Comparison of ENCODE assay signal across 18 cellular contexts in genomic region chr3:32412887-32413286, GRCh38. TPM values are rescaled to one million over a fixed set of nuclear protein-coding genes. Genes with fewer than 3 reads are reported as not detected.
DNase-seq lines count a peak whose midpoint lies in the region; ATAC-seq and TF ChIP-seq lines count a peak whose summit lies in the region.
"Had no signal": no experiment of that assay in that cellular context is flagged by ENCODE, and none has a peak within 500 bp of the region (broad histone marks: within the 10 kb centered on the region; RNA-seq: fewer than 3 reads in every experiment).

No MANE protein-coding gene starts in this region.

- no peak overlapping the region for H3K4me3 Mint-ChIP-seq in naive thymus-derived CD4-positive, alpha-beta T cell
- no peak overlapping the region for H3K4me3 Mint-ChIP-seq in immature natural killer cell
- H3K4me3 Mint-ChIP-seq: GM23338 had no signal

- H4K20me1 ChIP-seq in OCI-LY1 (ENCODE audit: insufficient read depth, low read length), result no peaks in the 10 kb centered on the region

- no peaks in the 10 kb centered on the region for H3K9me3 ChIP-seq in OCI-LY1 (ENCODE audit: low read length)
- no peaks in the 10 kb centered on the region for H3K9me3 ChIP-seq in naive thymus-derived CD4-positive, alpha-beta T cell (ENCODE audit: control insufficient read depth in 2 of 3, low read length in 3 of 3)
- H3K9me3 ChIP-seq: A549, BE2C, colonic mucosa had no signal

- no peak overlapping the region for H3K9ac ChIP-seq in OCI-LY1 (ENCODE audit: low read length)

- peaks cover 0 to 4% (median 0%) of the 10 kb centered on the region in 11 donors for H3K9me3 Mint-ChIP-seq in naive thymus-derived CD4-positive, alpha-beta T cell
- no peaks in the 10 kb centered on the region for H3K9me3 Mint-ChIP-seq in immature natural killer cell
- H3K9me3 Mint-ChIP-seq: GM23338 had no signal

- H3K4me1 Mint-ChIP-seq in naive thymus-derived CD4-positive, alpha-beta T cell, result peaks cover 48 to 95% (median 87%) of the 10 kb centered on the region in 7 donors
- peaks cover 40 to 47% of the 10 kb centered on the region in 2 donors for H3K4me1 Mint-ChIP-seq in immature natural killer cell

- H3K27me3 ChIP-seq in OCI-LY1 (ENCODE audit: insufficient read depth, low read length), result no peaks in the 10 kb centered on the region
- no peaks in the 10 kb centered on the region for H3K27me3 ChIP-seq in naive thymus-derived CD4-positive, alpha-beta T cell (ENCODE audit: control insufficient read depth in 2 of 2, insufficient read depth in 2 of 2, low read length in 2 of 2)
- H3K27me3 ChIP-seq: BE2C, colonic mucosa had no signal

- POLR2A ChIA-PET in naive thymus-derived CD4-positive, alpha-beta T cell (lab: Charles Lee), result interaction anchor here (0.6 to 22.8 kb wide), 9 partner anchors 10 to 55 kb away, joined by 3 to 304 read pairs (median 3); no protein-coding TSS in a partner anchor

- H3K9me2 ChIP-seq in OCI-LY1 (ENCODE audit: low read depth, low read length), result no peaks in the 10 kb centered on the region

- no peak for TF ChIP-seq CTCF in OCI-LY1 (IDR thresholded peaks at IDR 0.05; ENCODE audit: low read length)

- H3K4me3 ChIP-seq in OCI-LY1 (ENCODE audit: low read depth, low read length, poor library complexity, severe bottlenecking), result no peak overlapping the region
- no peak overlapping the region for H3K4me3 ChIP-seq in naive thymus-derived CD4-positive, alpha-beta T cell (ENCODE audit: low read length)
- H3K4me3 ChIP-seq: A549, colonic mucosa, GM23338 had no signal

- H2AFZ ChIP-seq in OCI-LY1 (ENCODE audit: low read length), result no peak overlapping the region
- H2AFZ ChIP-seq: GM23338 had no signal

- H3K27ac Mint-ChIP-seq in naive thymus-derived CD4-positive, alpha-beta T cell, result peak overlapping the region in 8 of 9 donors; percentile 93 to 99 (median 98)
- no peak overlapping the region for H3K27ac Mint-ChIP-seq in immature natural killer cell
- H3K27ac Mint-ChIP-seq: GM23338 had no signal

- peaks cover 7% of the 10 kb centered on the region; the same call in 1 of the 2 replicates for H3K79me2 ChIP-seq in OCI-LY1 (ENCODE audit: insufficient read depth, low read length)

- intact Hi-C loops in naive thymus-derived CD4-positive, alpha-beta T cell (cut with micrococcal nuclease), result loop anchor here in 1 of 2 donors (5.0 kb wide), 1 partner anchor 36 kb away; no protein-coding TSS in a partner anchor

- H3K36me3 Mint-ChIP-seq in naive thymus-derived CD4-positive, alpha-beta T cell, result peaks cover 0 to 26% (median 17%) of the 10 kb centered on the region in 5 donors
- peaks cover 0 to 4% (median 0%) of the 10 kb centered on the region in 3 donors for H3K36me3 Mint-ChIP-seq in immature natural killer cell

- H3K4me2 ChIP-seq in OCI-LY1 (ENCODE audit: low read length), result peak overlapping the region; percentile 2; the same call in 1 of the 2 replicates
- H3K4me2 ChIP-seq: A549, GM23338 had no signal

- peak; percentile 22 for DNase-seq in NCI-H82 (lab: John Stamatoyannopoulos, UW)
- DNase-seq in NCI-H82 treated with DMSO at 0.1 percent for 48 hours (lab: John Stamatoyannopoulos, UW; ENCODE audit: unreplicated experiment), result no peak
- peak; percentile 50 for DNase-seq in NAMALWA (ENCODE audit: low spot score)
- no peak for DNase-seq in naive thymus-derived CD4-positive, alpha-beta T cell
- DNase-seq in immature natural killer cell, result no peak
- DNase-seq: activated CD4-positive, alpha-beta T cell treated with anti-CD3 and anti-CD28 coated beads for 48 hours; BE2C; colonic mucosa; GF-D8; KBM-7; mesenchymal stem cell; stimulated activated CD4-positive, alpha-beta T cell treated with anti-CD3 and anti-CD28 coated beads, Interleukin-12 subunit alpha, Interleukin-12 subunit beta, amount 100 ng/mL, for 4 hours; stimulated activated CD8-positive, alpha-beta memory T cell treated with anti-CD3 and anti-CD28 coated beads, Interleukin-4, amount 100 ng/mL, for 48 hours had no signal

- CTCF ChIA-PET in naive thymus-derived CD4-positive, alpha-beta T cell (lab: Charles Lee), result interaction anchor here (0.7 to 3.6 kb wide), 7 partner anchors 8 to 98 kb away, joined by 3 to 23 read pairs (median 8); no protein-coding TSS in a partner anchor

- H3K36me3 ChIP-seq in OCI-LY1 (ENCODE audit: insufficient read depth, low read length), result no peaks in the 10 kb centered on the region
- no peaks in the 10 kb centered on the region for H3K36me3 ChIP-seq in naive thymus-derived CD4-positive, alpha-beta T cell (ENCODE audit: control insufficient read depth in 2 of 3, insufficient read depth in 3 of 3, low read length in 3 of 3)
- H3K36me3 ChIP-seq: BE2C, colonic mucosa had no signal

- no peaks in the 10 kb centered on the region for H3F3A ChIP-seq in OCI-LY1 (ENCODE audit: insufficient read depth, low read length)

- ATAC-seq in naive thymus-derived CD4-positive, alpha-beta T cell, result no peak
- no peak for ATAC-seq in GM19324 (IDR thresholded peaks at IDR 0.05; ENCODE audit: low FRiP score, unreplicated experiment)
- no peak for ATAC-seq in HG02870 (IDR thresholded peaks at IDR 0.05; ENCODE audit: unreplicated experiment)
- ATAC-seq: A549 had no signal

- H3K27ac ChIP-seq in OCI-LY1 (ENCODE audit: low read depth, low read length, poor library complexity, severe bottlenecking), result no peak overlapping the region
- no peak overlapping the region for H3K27ac ChIP-seq in naive thymus-derived CD4-positive, alpha-beta T cell (ENCODE audit: low read depth, low read length)
- H3K27ac ChIP-seq: A549, colonic mucosa had no signal

- H3K27me3 Mint-ChIP-seq in naive thymus-derived CD4-positive, alpha-beta T cell, result no peaks in the 10 kb centered on the region
- H3K27me3 Mint-ChIP-seq in immature natural killer cell (ENCODE audit: low read depth in 3 of 3), result no peaks in the 10 kb centered on the region

- H3K4me1 ChIP-seq in OCI-LY1 (ENCODE audit: insufficient read depth, low read length, severe bottlenecking), result peaks cover 46% of the 10 kb centered on the region
- H3K4me1 ChIP-seq in naive thymus-derived CD4-positive, alpha-beta T cell (ENCODE audit: control insufficient read depth in 2 of 2, insufficient read depth in 2 of 2, low read length in 2 of 2), result peaks cover 17 to 51% of the 10 kb centered on the region in 2 donors
- H3K4me1 ChIP-seq: A549, BE2C, colonic mucosa had no signal

RNA-seq across cellular contexts. Expression of gene CMTM7, which starts 21.2 kb away (rescaled TPM):
- total RNA-seq in naive thymus-derived CD4-positive, alpha-beta T cell, result 10 to 100 TPM; 38.6 to 60.1 (median 49.5) TPM
- 100 to 1,000 TPM in 1 of 2 donors, 10 to 100 TPM in 1; 87.7 to 157 TPM for polyA plus RNA-seq in naive thymus-derived CD4-positive, alpha-beta T cell
- 10 to 100 TPM; 16.8 to 29.8 (median 28.2) TPM for polyA plus RNA-seq in immature natural killer cell

Comparison
In these comparisons a context has a peak if more than half of its experiments do, and no peak if none do; other contexts are left out.
1. DNase-seq: peak in NCI-H82 (single experiment) and NAMALWA (single experiment); none in NCI-H82 treated with DMSO at 0.1 percent for 48 hours (single experiment), naive thymus-derived CD4-positive, alpha-beta T cell (0 of 9) and immature natural killer cell (0 of 3).
2. H3K27ac Mint-ChIP-seq: peak in naive thymus-derived CD4-positive, alpha-beta T cell (8 of 9); none in immature natural killer cell (0 of 6).